15 cellular contexts compared by ENCODE assay signal in genomic region chr3:11305509-11305908, GRCh38. TPM values are rescaled to one million over a fixed set of nuclear protein-coding genes. Genes with fewer than 3 reads are reported as not detected.
DNase-seq lines count a peak whose midpoint lies in the region; ATAC-seq and TF ChIP-seq lines count a peak whose summit lies in the region.
"Had no signal": no experiment of that assay in that cellular context is flagged by ENCODE, and none has a peak within 500 bp of the region (broad histone marks: within the 10 kb centered on the region; RNA-seq: fewer than 3 reads in every experiment).

No MANE protein-coding gene starts in this region.

- no peaks in the 10 kb centered on the region for H3K9me2 ChIP-seq in MM.1S (replicated peaks; ENCODE audit: insufficient read depth, low read length)

- no peak for ATAC-seq in activated T-cell treated with anti-CD3 and anti-CD28 coated beads, Interleukin-2, amount 50 U/mL, for 72 hours (replicated peaks in 1 of 2)
- no peak for ATAC-seq in stimulated activated memory B cell treated with anti-CD40 and anti-IgM and Interleukin-4, amounts not matched to agents 10 μg/mL and 1 μg/mL and 100 μg/mL, for 72 hours

- H3K27me3 ChIP-seq in MM.1S (replicated peaks; ENCODE audit: insufficient read depth, low read length), result no peaks in the 10 kb centered on the region
- no peaks in the 10 kb centered on the region for H3K27me3 ChIP-seq in endodermal cell (ENCODE audit: control insufficient read depth, insufficient read depth, low read length, poor library complexity, severe bottlenecking)
- H3K27me3 ChIP-seq: ovary, spleen had no signal

- H3K36me3 ChIP-seq in MM.1S (replicated peaks; ENCODE audit: insufficient read depth, low read length) (peaks cover 16% of the 10 kb centered on the region), endodermal cell (ENCODE audit: control insufficient read depth, insufficient read depth, low read length) (peaks cover 50% of the 10 kb centered on the region)
- H3K36me3 ChIP-seq: ovary had no signal

- DNase-seq in activated T-cell treated with anti-CD3 and anti-CD28 coated beads, Interleukin-2, amount 50 U/mL, for 72 hours, result no peak
- DNase-seq in activated T-cell treated with anti-CD3 and anti-CD28 coated beads for 4 hours (no peak), MM.1S (no peak), endodermal cell (no peak), NCI-H146 (lab: John Stamatoyannopoulos, UW) (no peak), nephron progenitor cell (no peak)
- DNase-seq in stimulated activated CD4-positive, alpha-beta T cell treated with anti-CD3 and anti-CD28 coated beads, Interleukin-15, amount 100 ng/mL, for 24 hours, result no peak
- DNase-seq: activated CD4-positive, CD25-positive, alpha-beta regulatory T cell; anterior cingulate cortex; foreskin fibroblast; NCI-H1092 treated with DMSO at 0.1 percent for 48 hours; ovary; spleen had no signal

- H2AFZ ChIP-seq in MM.1S (ENCODE audit: low read length), result no peak overlapping the region

- H3K4me3 ChIP-seq in MM.1S (ENCODE audit: low read length), result no peak overlapping the region
- H3K4me3 ChIP-seq in endodermal cell (ENCODE audit: low read length), result no peak overlapping the region
- H3K4me3 ChIP-seq: ovary, spleen had no signal

- peak overlapping the region; percentile 14 for H3K27ac Mint-ChIP-seq in activated T-cell treated with anti-CD3 and anti-CD28 coated beads, Interleukin-2, amount 50 U/mL, for 72 hours
- H3K27ac Mint-ChIP-seq in endodermal cell, result peak overlapping the region; percentile 29
- H3K27ac Mint-ChIP-seq in stimulated activated memory B cell treated with anti-CD40 and anti-IgM and Interleukin-4, amounts not matched to agents 10 μg/mL and 1 μg/mL and 100 μg/mL, for 72 hours, result peak overlapping the region; percentile 29
- H3K27ac Mint-ChIP-seq in nephron progenitor cell, result no peak overlapping the region
- H3K27ac Mint-ChIP-seq: mesothelial cell of epicardium had no signal

- no peaks in the 10 kb centered on the region for H3K79me2 ChIP-seq in MM.1S (ENCODE audit: low read length)

- WGBS in endodermal cell (ENCODE audit: insufficient coverage in 1 of 2, insufficient read length in 1 of 2), 2 experiments, result 97 to 100% methylated on average over 1 of the region's 1 CpG

- peaks cover 0 to 2% of the 10 kb centered on the region in 2 donors for H3K9me3 Mint-ChIP-seq in activated T-cell treated with anti-CD3 and anti-CD28 coated beads, Interleukin-2, amount 50 U/mL, for 72 hours
- peaks cover 5% of the 10 kb centered on the region for H3K9me3 Mint-ChIP-seq in endodermal cell
- H3K9me3 Mint-ChIP-seq in stimulated activated memory B cell treated with anti-CD40 and anti-IgM and Interleukin-4, amounts not matched to agents 10 μg/mL and 1 μg/mL and 100 μg/mL, for 72 hours, result no peaks in the 10 kb centered on the region
- no peaks in the 10 kb centered on the region for H3K9me3 Mint-ChIP-seq in nephron progenitor cell
- H3K9me3 Mint-ChIP-seq: mesothelial cell of epicardium had no signal

- peaks cover 18 to 44% of the 10 kb centered on the region in 2 donors for H3K36me3 Mint-ChIP-seq in activated T-cell treated with anti-CD3 and anti-CD28 coated beads, Interleukin-2, amount 50 U/mL, for 72 hours (ENCODE audit: insufficient read depth in 2 of 2)
- H3K36me3 Mint-ChIP-seq in endodermal cell (ENCODE audit: low read depth) (peaks cover 34% of the 10 kb centered on the region), nephron progenitor cell (ENCODE audit: low read depth) (peaks cover 36% of the 10 kb centered on the region)
- H3K36me3 Mint-ChIP-seq in stimulated activated memory B cell treated with anti-CD40 and anti-IgM and Interleukin-4, amounts not matched to agents 10 μg/mL and 1 μg/mL and 100 μg/mL, for 72 hours, result peaks cover 71% of the 10 kb centered on the region

- peaks cover 43% of the 10 kb centered on the region for H3K4me1 Mint-ChIP-seq in activated T-cell treated with anti-CD3 and anti-CD28 coated beads, Interleukin-2, amount 50 U/mL, for 72 hours (ENCODE audit: low read depth)
- H3K4me1 Mint-ChIP-seq in endodermal cell (peaks cover 7% of the 10 kb centered on the region), nephron progenitor cell (peaks cover 6% of the 10 kb centered on the region)
- peaks cover 31% of the 10 kb centered on the region for H3K4me1 Mint-ChIP-seq in stimulated activated memory B cell treated with anti-CD40 and anti-IgM and Interleukin-4, amounts not matched to agents 10 μg/mL and 1 μg/mL and 100 μg/mL, for 72 hours
- H3K4me1 Mint-ChIP-seq: mesothelial cell of epicardium had no signal

- H3K4me2 ChIP-seq in MM.1S (ENCODE audit: low read depth, low read length), result peak overlapping the region; percentile 38; the same call in 1 of the 2 replicates

- peaks cover 48% of the 10 kb centered on the region for H3K4me1 ChIP-seq in MM.1S (ENCODE audit: low read length)
- no peaks in the 10 kb centered on the region for H3K4me1 ChIP-seq in endodermal cell (ENCODE audit: control insufficient read depth, insufficient read depth, low read length)

- H3K27ac ChIP-seq in MM.1S (ENCODE audit: low read length) (peak overlapping the region; percentile 71; the same call in 1 of the 2 replicates), endodermal cell (ENCODE audit: low read depth, low read length) (no peak overlapping the region)
- H3K27ac ChIP-seq: ovary had no signal

- no peaks in the 10 kb centered on the region for H3K27me3 Mint-ChIP-seq in activated T-cell treated with anti-CD3 and anti-CD28 coated beads, Interleukin-2, amount 50 U/mL, for 72 hours (ENCODE audit: low read depth)
- no peaks in the 10 kb centered on the region for H3K27me3 Mint-ChIP-seq in endodermal cell (ENCODE audit: insufficient read depth)
- H3K27me3 Mint-ChIP-seq in stimulated activated memory B cell treated with anti-CD40 and anti-IgM and Interleukin-4, amounts not matched to agents 10 μg/mL and 1 μg/mL and 100 μg/mL, for 72 hours, result no peaks in the 10 kb centered on the region
- H3K27me3 Mint-ChIP-seq in nephron progenitor cell (ENCODE audit: low read depth, poor library complexity), result no peaks in the 10 kb centered on the region

- H3K9me3 ChIP-seq in MM.1S (replicated peaks; ENCODE audit: insufficient read depth, low read length), result no peaks in the 10 kb centered on the region
- no peaks in the 10 kb centered on the region for H3K9me3 ChIP-seq in endodermal cell (ENCODE audit: control insufficient read depth, low read length)
- H3K9me3 ChIP-seq: ovary, spleen had no signal

- peaks cover 30% of the 10 kb centered on the region for H3F3A ChIP-seq in MM.1S (ENCODE audit: insufficient read depth, low read length)

- no peak overlapping the region for H3K4me3 Mint-ChIP-seq in activated T-cell treated with anti-CD3 and anti-CD28 coated beads, Interleukin-2, amount 50 U/mL, for 72 hours
- H3K4me3 Mint-ChIP-seq in endodermal cell (no peak overlapping the region), nephron progenitor cell (no peak overlapping the region)
- H3K4me3 Mint-ChIP-seq in stimulated activated memory B cell treated with anti-CD40 and anti-IgM and Interleukin-4, amounts not matched to agents 10 μg/mL and 1 μg/mL and 100 μg/mL, for 72 hours, result no peak overlapping the region
- H3K4me3 Mint-ChIP-seq: mesothelial cell of epicardium had no signal

- TF ChIP-seq CTCF in MM.1S (IDR thresholded peaks at IDR 0.05; ENCODE audit: low read length), result no peak
- no peak for TF ChIP-seq CTCF in endodermal cell (conservative IDR thresholded peaks at IDR 0.05)
- no peak for TF ChIP-seq CTCF in nephron progenitor cell (IDR thresholded peaks at IDR 0.05)

- H3K9ac ChIP-seq in MM.1S (ENCODE audit: low read length), result 0 out of 2 replicates have a peak overlapping the region, but pooled peaks have one; percentile 28
- no peak overlapping the region for H3K9ac ChIP-seq in endodermal cell (ENCODE audit: extremely low read depth, low read length, poor library complexity, severe bottlenecking)

- no peaks in the 10 kb centered on the region for H4K20me1 ChIP-seq in MM.1S (ENCODE audit: insufficient read depth, low read length)

RNA-seq across cellular contexts. Expression of gene ATG7, which starts 33.3 kb away (rescaled TPM):
- total RNA-seq in activated T-cell treated with anti-CD3 and anti-CD28 coated beads, Interleukin-2, amount 50 U/mL, for 72 hours, result 10 to 100 TPM; 29.7 to 38.2 TPM
- 10 to 100 TPM; 33.9 to 38.4 TPM for total RNA-seq in endodermal cell
- 21.8 TPM for polyA plus RNA-seq in endodermal cell (2013, experiment 1 of 2)
- 19.6 TPM for polyA plus RNA-seq in endodermal cell (2013, experiment 2 of 2)
